Comparison of ENCODE assay signal across 21 cellular contexts in genomic region chr13:80242728-80243427, GRCh38.
DNase-seq lines count a peak whose midpoint lies in the region; ATAC-seq and TF ChIP-seq lines count a peak whose summit lies in the region.
"Had no signal": no experiment of that assay in that cellular context is flagged by ENCODE, and none has a peak within 500 bp of the region (broad histone marks: within the 10 kb centered on the region; RNA-seq: fewer than 3 reads in every experiment).

No MANE protein-coding gene starts in this region.

- H3K9ac ChIP-seq in IMR-90 (ENCODE audit: low read depth, low read length) = no peak overlapping the region
- H3K9ac ChIP-seq in adipocyte (ENCODE audit: low read length) = no peak overlapping the region

- no peaks in the 10 kb centered on the region for H3K4me1 ChIP-seq in IMR-90 (ENCODE audit: control insufficient read depth, insufficient read depth, low read length)
- H3K4me1 ChIP-seq in adipocyte (ENCODE audit: control insufficient read depth, insufficient read depth, low read length) = no peaks in the 10 kb centered on the region
- H3K4me1 ChIP-seq in thyroid gland = peaks cover 8 to 19% of the 10 kb centered on the region in 2 donors
- H3K4me1 ChIP-seq in aorta (ENCODE audit: control insufficient read depth in 1 of 2, insufficient read depth in 2 of 2, low read length in 2 of 2) = no peaks in the 10 kb centered on the region
- no peaks in the 10 kb centered on the region for H3K4me1 ChIP-seq in spleen

- no peak for DNase-seq in IMR-90
- DNase-seq in adipocyte (ENCODE audit: low read depth) = peak; percentile 6
- no peak for DNase-seq in left colon
- peak; percentile 14 to 24 for DNase-seq in thyroid gland
- no peak for DNase-seq in aorta
- no peak for DNase-seq in spleen
- DNase-seq: Caco-2; CD8-positive, alpha-beta T cell; GDM1; NCI-H1092 treated with DMSO at 0.1 percent for 48 hours; NCI-H146; NCI-H2029; NCI-H2227 treated with DMSO at 0.1 percent for 48 hours; NCI-H526 treated with DMSO at 0.1 percent for 48 hours; PC-9; SJCRH30 had no signal

- no TSS peak for BruUV-seq in IMR-90 (replicated peaks; lab: Mats Ljungman, UMichigan)

- H3K9me3 ChIP-seq in IMR-90 (ENCODE audit: control insufficient read depth, insufficient read depth, low read length) = no peaks in the 10 kb centered on the region
- no peaks in the 10 kb centered on the region for H3K9me3 ChIP-seq in adipocyte (ENCODE audit: control insufficient read depth, low read length)
- H3K9me3 ChIP-seq in thyroid gland = no peaks in the 10 kb centered on the region
- H3K9me3 ChIP-seq in aorta (ENCODE audit: control insufficient read depth, low read length) = no peaks in the 10 kb centered on the region
- no peaks in the 10 kb centered on the region for H3K9me3 ChIP-seq in spleen
- H3K9me3 ChIP-seq: Caco-2 had no signal

- H3K18ac ChIP-seq in IMR-90 (ENCODE audit: low read depth, low read length) = no peak overlapping the region

- H4K8ac ChIP-seq in IMR-90 (ENCODE audit: low read depth in 2 of 2, low read length in 2 of 2) = no peak overlapping the region

- CTCF ChIA-PET in IMR-90 (lab: Yijun Ruan, JAX) = no interaction called here

- H2BK5ac ChIP-seq in IMR-90 (ENCODE audit: low read depth, low read length, poor library complexity, severe bottlenecking) = no peak overlapping the region

- H2AFZ ChIP-seq in IMR-90 (replicated peaks; ENCODE audit: low read length, poor library complexity) = no peak overlapping the region
- H2AFZ ChIP-seq: PC-9 had no signal

- no peak overlapping the region for H2BK20ac ChIP-seq in IMR-90 (ENCODE audit: low read depth, low read length)

- TF ChIP-seq CTCF in IMR-90 (conservative IDR thresholded peaks at IDR 0.05; ENCODE audit: low read depth, low read length) = no peak
- TF ChIP-seq CTCF in thyroid gland (IDR thresholded peaks at IDR 0.05) = no peak
- TF ChIP-seq CTCF in spleen (IDR thresholded peaks at IDR 0.05 in 8 of 11, conservative IDR thresholded peaks at IDR 0.05 in 3 of 11) = no peak

- ATAC-seq in IMR-90 (ENCODE audit: low read depth) (no peak), left colon (peak; percentile 80), HG02885 (IDR thresholded peaks at IDR 0.05; ENCODE audit: poor library complexity, unreplicated experiment) (no peak), aorta (ENCODE audit: low FRiP score) (no peak)
- ATAC-seq: CD8-positive, alpha-beta T cell; HCT116; Right ventricle myocardium inferior; SK-N-SH treated with all-trans-retinoic acid at 6 μM for 48 hours had no signal

- no peaks in the 10 kb centered on the region for H4K20me1 ChIP-seq in IMR-90 (ENCODE audit: insufficient read depth, low read length)

- dilution Hi-C loops in IMR-90 (cut with HindIII; ENCODE audit: low sequenced_read_pairs, unreplicated experiment) = no loop called here

- H3K36me3 ChIP-seq in IMR-90 (ENCODE audit: control insufficient read depth, insufficient read depth, low read length) (no peaks in the 10 kb centered on the region), adipocyte (ENCODE audit: control insufficient read depth, insufficient read depth, low read length, severe bottlenecking) (no peaks in the 10 kb centered on the region), thyroid gland (no peaks in the 10 kb centered on the region), aorta (ENCODE audit: control insufficient read depth in 1 of 2, insufficient read depth in 2 of 2, low read length in 1 of 2) (no peaks in the 10 kb centered on the region), spleen (no peaks in the 10 kb centered on the region)
- H3K36me3 ChIP-seq: SJCRH30 had no signal

- intact Hi-C loops in IMR-90 (cut with micrococcal nuclease) (no loop called here), left colon (cut with DNase I, micrococcal nuclease) (no loop called here), thyroid gland (cut with DNase I) (no loop called here), aorta (cut with DNase I) (no loop called here), spleen (cut with DNase I; ENCODE audit: low total_unique reads) (no loop called here)

- no peaks in the 10 kb centered on the region for H3K79me1 ChIP-seq in IMR-90 (ENCODE audit: low read depth in 1 of 2, low read length in 2 of 2)

- no peak overlapping the region for H2BK120ac ChIP-seq in IMR-90 (ENCODE audit: low read depth, low read length)

- H3K4me3 ChIP-seq in IMR-90 (ENCODE audit: insufficient read depth, low read depth, low read length) = no peak overlapping the region
- no peak overlapping the region for H3K4me3 ChIP-seq in adipocyte (ENCODE audit: low read length)
- no peak overlapping the region for H3K4me3 ChIP-seq in thyroid gland (replicated peaks in 1 of 3)
- H3K4me3 ChIP-seq in aorta (ENCODE audit: low read length in 2 of 2) = no peak overlapping the region
- no peak overlapping the region for H3K4me3 ChIP-seq in spleen
- H3K4me3 ChIP-seq: PC-9, SJCRH30 had no signal

- no peak overlapping the region for H3K4ac ChIP-seq in IMR-90 (ENCODE audit: low read depth, low read length)

- TF ChIP-seq POLR2A in IMR-90 (IDR thresholded peaks at IDR 0.05; ENCODE audit: low read depth, low read length) = no peak
- TF ChIP-seq POLR2A in thyroid gland (IDR thresholded peaks at IDR 0.05) = no peak
- TF ChIP-seq POLR2A in spleen (IDR thresholded peaks at IDR 0.05) = no peak

- no peaks in the 10 kb centered on the region for H3K9me1 ChIP-seq in IMR-90 (ENCODE audit: insufficient read depth, low read length)

- no peaks in the 10 kb centered on the region for H3K27me3 ChIP-seq in IMR-90 (ENCODE audit: control insufficient read depth, insufficient read depth, low read length)
- H3K27me3 ChIP-seq in adipocyte (replicated peaks; ENCODE audit: control insufficient read depth, insufficient read depth, low read length) = no peaks in the 10 kb centered on the region
- H3K27me3 ChIP-seq in thyroid gland = no peaks in the 10 kb centered on the region
- H3K27me3 ChIP-seq in aorta (ENCODE audit: control insufficient read depth in 1 of 2, insufficient read depth in 2 of 2, low read length in 1 of 2) = no peaks in the 10 kb centered on the region
- no peaks in the 10 kb centered on the region for H3K27me3 ChIP-seq in spleen (replicated peaks in 1 of 7)
- H3K27me3 ChIP-seq: SJCRH30 had no signal

- POLR2A ChIA-PET in IMR-90 (lab: Charles Lee; ENCODE audit: unreplicated experiment) = no interaction called here

- no peak overlapping the region for H3K14ac ChIP-seq in IMR-90 (replicated peaks; ENCODE audit: low read depth, low read length)

- H3K27ac ChIP-seq in IMR-90 (ENCODE audit: insufficient read depth, low read length) (no peak overlapping the region), thyroid gland (no peak overlapping the region), aorta (ENCODE audit: low read depth in 1 of 2, low read length in 2 of 2) (no peak overlapping the region), spleen (no peak overlapping the region)
- H3K27ac ChIP-seq: C4-2B, PC-9, SJCRH30 had no signal

- H3K23ac ChIP-seq in IMR-90 (ENCODE audit: low read depth, low read length) = no peak overlapping the region

- no peak overlapping the region for H2AK9ac ChIP-seq in IMR-90 (replicated peaks; ENCODE audit: low read depth, low read length, poor library complexity)

- no peak for TF ChIP-seq RAD21 in IMR-90 (IDR thresholded peaks at IDR 0.05; ENCODE audit: low read length)

- no peak overlapping the region for H2AK5ac ChIP-seq in IMR-90 (ENCODE audit: low read depth, low read length)

- no peak overlapping the region for H4K5ac ChIP-seq in IMR-90 (ENCODE audit: low read depth, low read length)

- no peak overlapping the region for H3K56ac ChIP-seq in IMR-90 (ENCODE audit: extremely low read depth, insufficient read depth, low read length)

- in situ Hi-C loops in IMR-90 (cut with MboI; ENCODE audit: low sequenced_read_pairs) = no loop called here

- H2BK15ac ChIP-seq in IMR-90 (ENCODE audit: low read depth, low read length) = no peak overlapping the region

- no peak overlapping the region for H3K4me2 ChIP-seq in IMR-90 (ENCODE audit: low read depth, low read length)
- H3K4me2 ChIP-seq: PC-9 had no signal

- no peak overlapping the region for H4K91ac ChIP-seq in IMR-90 (ENCODE audit: insufficient read depth, low read depth, low read length)

TF ChIP-seq in IMR-90, 13 proteins besides CTCF, POLR2A, EP300 and RAD21:
- no peak for TF ChIP-seq CEBPB (IDR thresholded peaks at IDR 0.05; ENCODE audit: low read depth, low read length)
- no peak for TF ChIP-seq MAZ (IDR thresholded peaks at IDR 0.05; ENCODE audit: borderline replicate concordance, low read depth, low read length)
- TF ChIP-seq NFE2L2 (IDR thresholded peaks at IDR 0.05; ENCODE audit: low read depth, low read length) = peak; percentile 83

Comparison
In these comparisons a context has a peak if more than half of its experiments do, and no peak if none do; other contexts are left out.
1. DNase-seq: peak in adipocyte (single experiment) and thyroid gland (2 of 2); none in IMR-90 (single experiment), left colon (0 of 2), aorta (0 of 2) and spleen (single experiment).